Comparison of ENCODE assay signal across 8 cellular contexts in genomic region chr1:117735045-117735992, GRCh38.
DNase-seq lines count a peak whose midpoint lies in the region; ATAC-seq and TF ChIP-seq lines count a peak whose summit lies in the region.

No MANE protein-coding gene starts in this region.

- H3K27me3 ChIP-seq in PC-9 (ENCODE audit: insufficient read depth, low read depth), result no peaks in the 10 kb centered on the region
- no peaks in the 10 kb centered on the region for H3K27me3 ChIP-seq in liver (ENCODE audit: control insufficient read depth in 4 of 4, insufficient read depth in 4 of 4, low read length in 3 of 4)
- no peaks in the 10 kb centered on the region for H3K27me3 ChIP-seq in tibial nerve

- H3K4me1 Mint-ChIP-seq in MCF 10A (ENCODE audit: insufficient read depth, unreplicated experiment), result peaks cover 12% of the 10 kb centered on the region

- peak overlapping the region; percentile 72 for H3K4me2 ChIP-seq in PC-9

- TF ChIP-seq POLR2A in tibial nerve (IDR thresholded peaks at IDR 0.05), result no peak

- intact Hi-C loops in PC-9 (cut with micrococcal nuclease; ENCODE audit: unreplicated experiment), result loop anchor here (1.0 kb wide), 1 partner anchor 129 kb away; the partner anchor contains the start of gene TENT5C
- intact Hi-C loops in MCF 10A (cut with micrococcal nuclease), result no loop called here

- H3K27ac Mint-ChIP-seq in MCF 10A (ENCODE audit: low read depth, unreplicated experiment), result peak overlapping the region; percentile 91

- TF ChIP-seq EP300 in tibial nerve (IDR thresholded peaks at IDR 0.05), result no peak

- peak overlapping the region; percentile 36 for H3K4me3 ChIP-seq in AG10803 (ENCODE audit: low read length)
- peak overlapping the region; percentile 46; the same call in 1 of the 2 replicates for H3K4me3 ChIP-seq in PC-9
- H3K4me3 ChIP-seq in liver (ENCODE audit: low read depth in 1 of 3, low read length in 3 of 3), result peak overlapping the region; percentile 23 to 62 (median 42)
- H3K4me3 ChIP-seq in tibial nerve, result peak overlapping the region in 2 of 4 donors; percentile 20 to 28

- no peaks in the 10 kb centered on the region for H3K9me3 Mint-ChIP-seq in MCF 10A (ENCODE audit: unreplicated experiment)

- H3K36me3 ChIP-seq in PC-9 (ENCODE audit: low read depth), result no peaks in the 10 kb centered on the region
- H3K36me3 ChIP-seq in liver (ENCODE audit: control insufficient read depth in 4 of 4, insufficient read depth in 3 of 4, low read depth in 1 of 4, low read length in 3 of 4), result no peaks in the 10 kb centered on the region
- no peaks in the 10 kb centered on the region for H3K36me3 ChIP-seq in tibial nerve

- H2AFZ ChIP-seq in PC-9, result peak overlapping the region; percentile 79

- POLR2A ChIA-PET in PC-9 (lab: Charles Lee; ENCODE audit: unreplicated experiment) (no interaction called here), MCF 10A (lab: Yijun Ruan, JAX) (interaction anchor here (0.7 to 1.2 kb wide), 4 partner anchors 15 to 194 kb away, joined by 3 to 4 read pairs (median 3); partner anchors contain the start of gene GDAP2)

- 0% methylated on average over 2 of the region's 2 CpGs for WGBS in liver
- 2% methylated on average over 2 of the region's 2 CpGs for WGBS in tibial nerve, 2 donors

- H3K9me3 ChIP-seq in PC-9 (ENCODE audit: insufficient read depth, low read depth), result no peaks in the 10 kb centered on the region; the same call in 1 of the 2 replicates
- H3K9me3 ChIP-seq in liver (ENCODE audit: control insufficient read depth in 4 of 4, low read length in 3 of 4), result no peaks in the 10 kb centered on the region
- no peaks in the 10 kb centered on the region for H3K9me3 ChIP-seq in tibial nerve

- no peaks in the 10 kb centered on the region for H3F3A ChIP-seq in PC-9 (ENCODE audit: insufficient read depth, low read depth)

- peak; percentile 57 for DNase-seq in AG10803 (ENCODE audit: low read depth)
- DNase-seq in PC-9, result peak; percentile 15 to 59
- peak; percentile 50 for DNase-seq in MCF 10A (ENCODE audit: unreplicated experiment)
- peak in 1 of 2 donors; percentile 16 for DNase-seq in tibial nerve (ENCODE audit: low spot score in 2 of 2)
- no peak for DNase-seq in NCI-H128 (lab: John Stamatoyannopoulos, UW; ENCODE audit: unreplicated experiment)
- no peak for DNase-seq in mesenteric fat pad (ENCODE audit: low spot score)

- no peaks in the 10 kb centered on the region for H3K27me3 Mint-ChIP-seq in MCF 10A (ENCODE audit: insufficient read depth, unreplicated experiment)

- H3K79me2 ChIP-seq in PC-9 (ENCODE audit: low read depth), result no peaks in the 10 kb centered on the region

- H3K27ac ChIP-seq in PC-9, result no peak overlapping the region
- peak overlapping the region; percentile 41 to 49 for H3K27ac ChIP-seq in liver (ENCODE audit: low read depth in 1 of 2, low read length in 2 of 2)
- H3K27ac ChIP-seq in tibial nerve, result peak overlapping the region; percentile 8 to 72 (median 57)

- no peaks in the 10 kb centered on the region for H3K36me3 Mint-ChIP-seq in MCF 10A (ENCODE audit: insufficient read depth, unreplicated experiment)

- CTCF ChIA-PET in PC-9 (lab: Charles Lee), result interaction anchor here (0.6 to 2.1 kb wide), 2 partner anchors 14 to 23 kb away, joined by 3 to 6 read pairs; no protein-coding TSS in a partner anchor
- CTCF ChIA-PET in MCF 10A (lab: Yijun Ruan, JAX), result interaction anchor here (0.6 to 2.4 kb wide), 8 partner anchors 19 to 201 kb away, joined by 3 to 17 read pairs (median 4); no protein-coding TSS in a partner anchor

- H3K4me3 Mint-ChIP-seq in MCF 10A (ENCODE audit: unreplicated experiment), result peak overlapping the region; percentile 66

- peaks cover 11% of the 10 kb centered on the region; the same call in 1 of the 2 replicates for H3K4me1 ChIP-seq in PC-9 (replicated peaks; ENCODE audit: insufficient read depth)
- H3K4me1 ChIP-seq in liver (ENCODE audit: control insufficient read depth in 4 of 4, insufficient read depth in 4 of 4, low read length in 3 of 4), result peaks cover 0 to 4% (median 2%) of the 10 kb centered on the region in 4 donors
- H3K4me1 ChIP-seq in tibial nerve, result peaks cover 0 to 9% (median 0%) of the 10 kb centered on the region in 4 donors

- peak in 1 of 2 donors; percentile 36 for TF ChIP-seq RAD21 in liver (IDR thresholded peaks at IDR 0.05)

- no peaks in the 10 kb centered on the region for H4K20me1 ChIP-seq in PC-9 (ENCODE audit: insufficient read depth)

- TF ChIP-seq CTCF in AG10803 (conservative IDR thresholded peaks at IDR 0.05; ENCODE audit: low read length) (no peak), PC-9 (conservative IDR thresholded peaks at IDR 0.05) (no peak), MCF 10A (IDR thresholded peaks at IDR 0.05; ENCODE audit: unreplicated experiment) (no peak), liver (IDR thresholded peaks at IDR 0.05; ENCODE audit: low read depth, low read length, missing input control) (no peak), tibial nerve (IDR thresholded peaks at IDR 0.05) (no peak)

- BruUV-seq in PC-9 (replicated peaks; lab: Mats Ljungman, UMichigan) (no TSS peak), MCF 10A (replicated peaks; lab: Mats Ljungman, UMichigan) (no TSS peak)

- no peaks in the 10 kb centered on the region for H3K9me2 ChIP-seq in PC-9 (ENCODE audit: insufficient read depth)

- peak; percentile 53 for ATAC-seq in GM21423 (IDR thresholded peaks at IDR 0.05; ENCODE audit: unreplicated experiment)

- H3K9ac ChIP-seq in liver (ENCODE audit: low read depth in 1 of 2, low read length in 2 of 2), result peak overlapping the region in 1 of 2 donors; percentile 93

TF ChIP-seq in liver, 16 proteins besides CTCF, POLR2A, EP300 and RAD21:
- TF ChIP-seq FOXA2 (IDR thresholded peaks at IDR 0.05) (peak; percentile 85), FOXA1 (IDR thresholded peaks at IDR 0.05) (peak; percentile 34), GABPA (IDR thresholded peaks at IDR 0.05 in 1 of 2, conservative IDR thresholded peaks at IDR 0.05 in 1 of 2) (no peak), NR2F2 (IDR thresholded peaks at IDR 0.05) (no peak), TAF1 (conservative IDR thresholded peaks at IDR 0.05) (no peak), EGR1 (IDR thresholded peaks at IDR 0.05; ENCODE audit: low read depth in 2 of 2) (no peak), JUND (IDR thresholded peaks at IDR 0.05) (no peak), YY1 (IDR thresholded peaks at IDR 0.05) (no peak), SP1 (IDR thresholded peaks at IDR 0.05) (peak; percentile 50), RXRA (IDR thresholded peaks at IDR 0.05) (no peak), HNF4G (IDR thresholded peaks at IDR 0.05) (no peak), HNF4A (conservative IDR thresholded peaks at IDR 0.05) (no peak)
- TF ChIP-seq, protein P1, sequence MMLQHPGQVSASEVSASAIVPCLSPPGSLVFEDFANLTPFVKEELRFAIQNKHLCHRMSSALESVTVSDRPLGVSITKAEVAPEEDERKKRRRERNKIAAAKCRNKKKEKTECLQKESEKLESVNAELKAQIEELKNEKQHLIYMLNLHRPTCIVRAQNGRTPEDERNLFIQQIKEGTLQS (IDR thresholded peaks at IDR 0.05), result no peak
- TF ChIP-seq, protein P2, sequence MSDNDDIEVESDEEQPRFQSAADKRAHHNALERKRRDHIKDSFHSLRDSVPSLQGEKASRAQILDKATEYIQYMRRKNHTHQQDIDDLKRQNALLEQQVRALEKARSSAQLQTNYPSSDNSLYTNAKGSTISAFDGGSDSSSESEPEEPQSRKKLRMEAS (IDR thresholded peaks at IDR 0.05), result no peak
- TF ChIP-seq, protein P3, sequence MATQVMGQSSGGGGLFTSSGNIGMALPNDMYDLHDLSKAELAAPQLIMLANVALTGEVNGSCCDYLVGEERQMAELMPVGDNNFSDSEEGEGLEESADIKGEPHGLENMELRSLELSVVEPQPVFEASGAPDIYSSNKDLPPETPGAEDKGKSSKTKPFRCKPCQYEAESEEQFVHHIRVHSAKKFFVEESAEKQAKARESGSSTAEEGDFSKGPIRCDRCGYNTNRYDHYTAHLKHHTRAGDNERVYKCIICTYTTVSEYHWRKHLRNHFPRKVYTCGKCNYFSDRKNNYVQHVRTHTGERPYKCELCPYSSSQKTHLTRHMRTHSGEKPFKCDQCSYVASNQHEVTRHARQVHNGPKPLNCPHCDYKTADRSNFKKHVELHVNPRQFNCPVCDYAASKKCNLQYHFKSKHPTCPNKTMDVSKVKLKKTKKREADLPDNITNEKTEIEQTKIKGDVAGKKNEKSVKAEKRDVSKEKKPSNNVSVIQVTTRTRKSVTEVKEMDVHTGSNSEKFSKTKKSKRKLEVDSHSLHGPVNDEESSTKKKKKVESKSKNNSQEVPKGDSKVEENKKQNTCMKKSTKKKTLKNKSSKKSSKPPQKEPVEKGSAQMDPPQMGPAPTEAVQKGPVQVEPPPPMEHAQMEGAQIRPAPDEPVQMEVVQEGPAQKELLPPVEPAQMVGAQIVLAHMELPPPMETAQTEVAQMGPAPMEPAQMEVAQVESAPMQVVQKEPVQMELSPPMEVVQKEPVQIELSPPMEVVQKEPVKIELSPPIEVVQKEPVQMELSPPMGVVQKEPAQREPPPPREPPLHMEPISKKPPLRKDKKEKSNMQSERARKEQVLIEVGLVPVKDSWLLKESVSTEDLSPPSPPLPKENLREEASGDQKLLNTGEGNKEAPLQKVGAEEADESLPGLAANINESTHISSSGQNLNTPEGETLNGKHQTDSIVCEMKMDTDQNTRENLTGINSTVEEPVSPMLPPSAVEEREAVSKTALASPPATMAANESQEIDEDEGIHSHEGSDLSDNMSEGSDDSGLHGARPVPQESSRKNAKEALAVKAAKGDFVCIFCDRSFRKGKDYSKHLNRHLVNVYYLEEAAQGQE (IDR thresholded peaks at IDR 0.05), result no peak
- TF ChIP-seq, protein P4, sequence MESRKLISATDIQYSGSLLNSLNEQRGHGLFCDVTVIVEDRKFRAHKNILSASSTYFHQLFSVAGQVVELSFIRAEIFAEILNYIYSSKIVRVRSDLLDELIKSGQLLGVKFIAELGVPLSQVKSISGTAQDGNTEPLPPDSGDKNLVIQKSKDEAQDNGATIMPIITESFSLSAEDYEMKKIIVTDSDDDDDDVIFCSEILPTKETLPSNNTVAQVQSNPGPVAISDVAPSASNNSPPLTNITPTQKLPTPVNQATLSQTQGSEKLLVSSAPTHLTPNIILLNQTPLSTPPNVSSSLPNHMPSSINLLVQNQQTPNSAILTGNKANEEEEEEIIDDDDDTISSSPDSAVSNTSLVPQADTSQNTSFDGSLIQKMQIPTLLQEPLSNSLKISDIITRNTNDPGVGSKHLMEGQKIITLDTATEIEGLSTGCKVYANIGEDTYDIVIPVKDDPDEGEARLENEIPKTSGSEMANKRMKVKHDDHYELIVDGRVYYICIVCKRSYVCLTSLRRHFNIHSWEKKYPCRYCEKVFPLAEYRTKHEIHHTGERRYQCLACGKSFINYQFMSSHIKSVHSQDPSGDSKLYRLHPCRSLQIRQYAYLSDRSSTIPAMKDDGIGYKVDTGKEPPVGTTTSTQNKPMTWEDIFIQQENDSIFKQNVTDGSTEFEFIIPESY (IDR thresholded peaks at IDR 0.05), result no peak

Comparison
In these comparisons a context has a peak if more than half of its experiments do, and no peak if none do; other contexts are left out.
1. DNase-seq: peak in AG10803 (single experiment), PC-9 (2 of 2) and MCF 10A (single experiment); none in NCI-H128 (single experiment) and mesenteric fat pad (single experiment).